Comparison of ENCODE assay signal across 3 cellular contexts in the genomic region with DNA sequence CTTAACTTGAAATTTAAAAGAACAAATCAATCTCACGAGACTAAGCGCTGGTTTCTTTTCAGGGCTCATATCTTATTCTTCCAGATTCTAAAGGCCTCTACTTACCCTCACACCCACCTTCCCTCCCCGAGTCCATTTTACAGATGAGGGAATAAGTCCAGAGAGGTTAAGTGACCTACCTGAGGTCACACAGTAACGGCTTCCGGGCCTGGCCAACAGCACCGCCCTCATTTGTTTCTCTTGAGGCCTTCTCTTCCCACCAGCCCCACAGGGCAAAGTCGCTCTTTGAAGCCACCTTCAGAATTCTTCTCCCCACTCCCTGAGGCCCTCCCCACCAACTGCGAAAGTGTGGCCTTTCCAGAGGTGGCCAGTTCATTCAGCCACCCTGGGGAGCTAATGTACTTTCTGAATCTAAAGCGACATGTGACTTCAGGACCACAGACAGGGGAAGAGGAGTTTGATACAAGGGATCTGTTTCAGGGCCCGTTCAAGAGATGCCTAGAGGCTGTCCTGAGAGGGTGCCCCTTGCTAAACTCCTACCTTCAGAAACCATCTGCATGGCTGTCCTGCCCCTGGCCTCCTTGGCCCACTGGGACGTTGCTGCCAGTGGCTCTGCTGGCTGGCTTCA.
TF ChIP-seq lines count a peak whose summit lies in the region.

No MANE protein-coding gene starts in this region.

TF ChIP-seq in HEK293, 187 proteins besides CTCF, POLR2A, EP300 and RAD21:
- TF ChIP-seq, protein P1, sequence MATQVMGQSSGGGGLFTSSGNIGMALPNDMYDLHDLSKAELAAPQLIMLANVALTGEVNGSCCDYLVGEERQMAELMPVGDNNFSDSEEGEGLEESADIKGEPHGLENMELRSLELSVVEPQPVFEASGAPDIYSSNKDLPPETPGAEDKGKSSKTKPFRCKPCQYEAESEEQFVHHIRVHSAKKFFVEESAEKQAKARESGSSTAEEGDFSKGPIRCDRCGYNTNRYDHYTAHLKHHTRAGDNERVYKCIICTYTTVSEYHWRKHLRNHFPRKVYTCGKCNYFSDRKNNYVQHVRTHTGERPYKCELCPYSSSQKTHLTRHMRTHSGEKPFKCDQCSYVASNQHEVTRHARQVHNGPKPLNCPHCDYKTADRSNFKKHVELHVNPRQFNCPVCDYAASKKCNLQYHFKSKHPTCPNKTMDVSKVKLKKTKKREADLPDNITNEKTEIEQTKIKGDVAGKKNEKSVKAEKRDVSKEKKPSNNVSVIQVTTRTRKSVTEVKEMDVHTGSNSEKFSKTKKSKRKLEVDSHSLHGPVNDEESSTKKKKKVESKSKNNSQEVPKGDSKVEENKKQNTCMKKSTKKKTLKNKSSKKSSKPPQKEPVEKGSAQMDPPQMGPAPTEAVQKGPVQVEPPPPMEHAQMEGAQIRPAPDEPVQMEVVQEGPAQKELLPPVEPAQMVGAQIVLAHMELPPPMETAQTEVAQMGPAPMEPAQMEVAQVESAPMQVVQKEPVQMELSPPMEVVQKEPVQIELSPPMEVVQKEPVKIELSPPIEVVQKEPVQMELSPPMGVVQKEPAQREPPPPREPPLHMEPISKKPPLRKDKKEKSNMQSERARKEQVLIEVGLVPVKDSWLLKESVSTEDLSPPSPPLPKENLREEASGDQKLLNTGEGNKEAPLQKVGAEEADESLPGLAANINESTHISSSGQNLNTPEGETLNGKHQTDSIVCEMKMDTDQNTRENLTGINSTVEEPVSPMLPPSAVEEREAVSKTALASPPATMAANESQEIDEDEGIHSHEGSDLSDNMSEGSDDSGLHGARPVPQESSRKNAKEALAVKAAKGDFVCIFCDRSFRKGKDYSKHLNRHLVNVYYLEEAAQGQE (tag by site-specific recombination; IDR thresholded peaks at IDR 0.05), result peak; percentile 56
- TF ChIP-seq ZNF621 (tag by site-specific recombination; IDR thresholded peaks at IDR 0.05), result no peak
- TF ChIP-seq ZNF768 (tag by site-specific recombination; IDR thresholded peaks at IDR 0.05), result 0 out of 2 replicates have a peak, but pooled peaks have one; percentile 24
- TF ChIP-seq, protein P2, sequence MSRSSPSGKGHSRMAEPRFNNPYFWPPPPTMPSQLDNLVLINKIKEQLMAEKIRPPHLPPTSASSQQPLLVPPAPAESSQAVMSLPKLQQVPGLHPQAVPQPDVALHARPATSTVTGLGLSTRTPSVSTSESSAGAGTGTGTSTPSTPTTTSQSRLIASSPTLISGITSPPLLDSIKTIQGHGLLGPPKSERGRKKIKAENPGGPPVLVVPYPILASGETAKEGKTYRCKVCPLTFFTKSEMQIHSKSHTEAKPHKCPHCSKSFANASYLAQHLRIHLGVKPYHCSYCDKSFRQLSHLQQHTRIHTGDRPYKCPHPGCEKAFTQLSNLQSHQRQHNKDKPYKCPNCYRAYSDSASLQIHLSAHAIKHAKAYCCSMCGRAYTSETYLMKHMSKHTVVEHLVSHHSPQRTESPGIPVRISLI (tag by site-specific recombination; IDR thresholded peaks at IDR 0.05), result no peak
TF ChIP-seq in HEK293: peak in this region for 2.

TF ChIP-seq in PFSK-1, 5 proteins besides CTCF, POLR2A, EP300 and RAD21 (continued from another document):
- TF ChIP-seq, protein P1 (IDR thresholded peaks at IDR 0.05; ENCODE audit: insufficient read depth in 1 of 2, low read depth in 2 of 2, low read length in 2 of 2), result peak; percentile 12 to 84; a peak in 2 of 4 replicates
- TF ChIP-seq POLR2AphosphoS5 (IDR thresholded peaks at IDR 0.05; ENCODE audit: low read depth, low read length), result no peak

TF ChIP-seq in GM12878, 131 proteins besides CTCF, POLR2A, EP300 and RAD21 (continued from another document):
- TF ChIP-seq, protein P3, sequence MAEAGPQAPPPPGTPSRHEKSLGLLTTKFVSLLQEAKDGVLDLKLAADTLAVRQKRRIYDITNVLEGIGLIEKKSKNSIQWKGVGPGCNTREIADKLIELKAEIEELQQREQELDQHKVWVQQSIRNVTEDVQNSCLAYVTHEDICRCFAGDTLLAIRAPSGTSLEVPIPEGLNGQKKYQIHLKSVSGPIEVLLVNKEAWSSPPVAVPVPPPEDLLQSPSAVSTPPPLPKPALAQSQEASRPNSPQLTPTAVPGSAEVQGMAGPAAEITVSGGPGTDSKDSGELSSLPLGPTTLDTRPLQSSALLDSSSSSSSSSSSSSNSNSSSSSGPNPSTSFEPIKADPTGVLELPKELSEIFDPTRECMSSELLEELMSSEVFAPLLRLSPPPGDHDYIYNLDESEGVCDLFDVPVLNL (IDR thresholded peaks at IDR 0.05; ENCODE audit: low read depth, low read length), result no peak
- no peak for TF ChIP-seq NR2F1 (conservative IDR thresholded peaks at IDR 0.05)
- TF ChIP-seq, protein P4, sequence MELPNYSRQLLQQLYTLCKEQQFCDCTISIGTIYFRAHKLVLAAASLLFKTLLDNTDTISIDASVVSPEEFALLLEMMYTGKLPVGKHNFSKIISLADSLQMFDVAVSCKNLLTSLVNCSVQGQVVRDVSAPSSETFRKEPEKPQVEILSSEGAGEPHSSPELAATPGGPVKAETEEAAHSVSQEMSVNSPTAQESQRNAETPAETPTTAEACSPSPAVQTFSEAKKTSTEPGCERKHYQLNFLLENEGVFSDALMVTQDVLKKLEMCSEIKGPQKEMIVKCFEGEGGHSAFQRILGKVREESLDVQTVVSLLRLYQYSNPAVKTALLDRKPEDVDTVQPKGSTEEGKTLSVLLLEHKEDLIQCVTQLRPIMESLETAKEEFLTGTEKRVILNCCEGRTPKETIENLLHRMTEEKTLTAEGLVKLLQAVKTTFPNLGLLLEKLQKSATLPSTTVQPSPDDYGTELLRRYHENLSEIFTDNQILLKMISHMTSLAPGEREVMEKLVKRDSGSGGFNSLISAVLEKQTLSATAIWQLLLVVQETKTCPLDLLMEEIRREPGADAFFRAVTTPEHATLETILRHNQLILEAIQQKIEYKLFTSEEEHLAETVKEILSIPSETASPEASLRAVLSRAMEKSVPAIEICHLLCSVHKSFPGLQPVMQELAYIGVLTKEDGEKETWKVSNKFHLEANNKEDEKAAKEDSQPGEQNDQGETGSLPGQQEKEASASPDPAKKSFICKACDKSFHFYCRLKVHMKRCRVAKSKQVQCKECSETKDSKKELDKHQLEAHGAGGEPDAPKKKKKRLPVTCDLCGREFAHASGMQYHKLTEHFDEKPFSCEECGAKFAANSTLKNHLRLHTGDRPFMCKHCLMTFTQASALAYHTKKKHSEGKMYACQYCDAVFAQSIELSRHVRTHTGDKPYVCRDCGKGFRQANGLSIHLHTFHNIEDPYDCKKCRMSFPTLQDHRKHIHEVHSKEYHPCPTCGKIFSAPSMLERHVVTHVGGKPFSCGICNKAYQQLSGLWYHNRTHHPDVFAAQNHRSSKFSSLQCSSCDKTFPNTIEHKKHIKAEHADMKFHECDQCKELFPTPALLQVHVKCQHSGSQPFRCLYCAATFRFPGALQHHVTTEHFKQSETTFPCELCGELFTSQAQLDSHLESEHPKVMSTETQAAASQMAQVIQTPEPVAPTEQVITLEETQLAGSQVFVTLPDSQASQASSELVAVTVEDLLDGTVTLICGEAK (IDR thresholded peaks at IDR 0.05; ENCODE audit: borderline replicate concordance), result no peak
- TF ChIP-seq, protein P5, sequence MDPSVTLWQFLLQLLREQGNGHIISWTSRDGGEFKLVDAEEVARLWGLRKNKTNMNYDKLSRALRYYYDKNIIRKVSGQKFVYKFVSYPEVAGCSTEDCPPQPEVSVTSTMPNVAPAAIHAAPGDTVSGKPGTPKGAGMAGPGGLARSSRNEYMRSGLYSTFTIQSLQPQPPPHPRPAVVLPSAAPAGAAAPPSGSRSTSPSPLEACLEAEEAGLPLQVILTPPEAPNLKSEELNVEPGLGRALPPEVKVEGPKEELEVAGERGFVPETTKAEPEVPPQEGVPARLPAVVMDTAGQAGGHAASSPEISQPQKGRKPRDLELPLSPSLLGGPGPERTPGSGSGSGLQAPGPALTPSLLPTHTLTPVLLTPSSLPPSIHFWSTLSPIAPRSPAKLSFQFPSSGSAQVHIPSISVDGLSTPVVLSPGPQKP (IDR thresholded peaks at IDR 0.05; ENCODE audit: low read depth, low read length), result no peak
- TF ChIP-seq KLF5 (IDR thresholded peaks at IDR 0.05; ENCODE audit: partially characterized antibody), result no peak
- TF ChIP-seq POLR2AphosphoS5 (IDR thresholded peaks at IDR 0.05; ENCODE audit: low read length), result no peak
- TF ChIP-seq, protein P1 (IDR thresholded peaks at IDR 0.05; ENCODE audit: low read depth, low read length), result peak; percentile 45; the same call in 1 of the 2 replicates
TF ChIP-seq in GM12878: peak in this region for 1.
